ENCODE assay signal across 28 cellular contexts in genomic region chr12:21369141-21369980, GRCh38. TPM values are rescaled to one million over a fixed set of nuclear protein-coding genes. Genes with fewer than 3 reads are reported as not detected.
DNase-seq lines count a peak whose midpoint lies in the region; ATAC-seq and TF ChIP-seq lines count a peak whose summit lies in the region.
"Had no signal": no experiment of that assay in that cellular context is flagged by ENCODE, and none has a peak within 500 bp of the region (broad histone marks: within the 10 kb centered on the region; RNA-seq: fewer than 3 reads in every experiment).

No MANE protein-coding gene starts in this region.

- H3K27ac ChIP-seq in GM23338 (ENCODE audit: low read depth): 0 out of 2 replicates have a peak overlapping the region, but pooled peaks have one; percentile 3
- H3K27ac ChIP-seq: BLaER1 treated with 17β-estradiol and CSF1 and Interleukin-3, amounts not matched to agents 10 nM and 100 nM; GM23248; HL-60 had no signal

- ATAC-seq in GM23338: no peak
- ATAC-seq in naive thymus-derived CD8-positive, alpha-beta T cell: no peak
- ATAC-seq in HG03175 (IDR thresholded peaks at IDR 0.05; ENCODE audit: unreplicated experiment): no peak
- ATAC-seq: HepG2, K562, Right ventricle myocardium inferior had no signal

- no peak overlapping the region for H3K9ac ChIP-seq in endocrine pancreas (ENCODE audit: control insufficient read depth, insufficient read depth, low read length)
- H3K9ac ChIP-seq: BLaER1 treated with 17β-estradiol and CSF1 and Interleukin-3, amounts not matched to agents 10 nM and 100 nM; GM23248 had no signal

- no peaks in the 10 kb centered on the region for H3K9me2 ChIP-seq in GM23338 (ENCODE audit: insufficient read depth)

- TF ChIP-seq CTCF in GM23338 (conservative IDR thresholded peaks at IDR 0.05; ENCODE audit: low read depth in 2 of 2) (no peak), osteocyte (IDR thresholded peaks at IDR 0.05) (no peak)

- H3K4me1 ChIP-seq in GM23338 (ENCODE audit: insufficient read depth): peaks cover 14% of the 10 kb centered on the region
- H3K4me1 ChIP-seq in endocrine pancreas (ENCODE audit: control insufficient read depth, insufficient read depth, low read length): no peaks in the 10 kb centered on the region
- H3K4me1 ChIP-seq: BLaER1 treated with 17β-estradiol and CSF1 and Interleukin-3, amounts not matched to agents 10 nM and 100 nM; HAP-1 had no signal

- POLR2A ChIA-PET in naive thymus-derived CD8-positive, alpha-beta T cell (lab: Charles Lee): no interaction called here

- no peaks in the 10 kb centered on the region for H3K79me2 ChIP-seq in GM23338 (replicated peaks; ENCODE audit: insufficient read depth)

- H3K4me3 ChIP-seq in GM23338 (no peak overlapping the region), endocrine pancreas (ENCODE audit: control insufficient read depth, insufficient read depth, low read length) (peak overlapping the region; percentile 3)
- H3K4me3 ChIP-seq: BLaER1 treated with 17β-estradiol and CSF1 and Interleukin-3, amounts not matched to agents 10 nM and 100 nM; GM23248; HAP-1; K562; MG63 had no signal

- H3K4me1 Mint-ChIP-seq in GM23338 (peaks cover 28% of the 10 kb centered on the region), osteocyte (ENCODE audit: unreplicated experiment) (peaks cover 20% of the 10 kb centered on the region)
- peaks cover 0 to 2% (median under 1%) of the 10 kb centered on the region in 4 donors for H3K4me1 Mint-ChIP-seq in naive thymus-derived CD8-positive, alpha-beta T cell
- H3K4me1 Mint-ChIP-seq in activated T-cell treated with anti-CD3 and anti-CD28 coated beads, Interleukin-2, amount 50 U/mL, for 24 hours (ENCODE audit: low read depth): peaks cover 8% of the 10 kb centered on the region

- H3K9me3 ChIP-seq in endocrine pancreas (ENCODE audit: control insufficient read depth, low read length): no peaks in the 10 kb centered on the region
- H3K9me3 ChIP-seq: BLaER1 treated with 17β-estradiol and CSF1 and Interleukin-3, amounts not matched to agents 10 nM and 100 nM; HAP-1; MG63 had no signal

- H3K36me3 ChIP-seq in GM23338 (ENCODE audit: insufficient read depth) (no peaks in the 10 kb centered on the region), endocrine pancreas (ENCODE audit: control insufficient read depth, insufficient read depth, low read length) (no peaks in the 10 kb centered on the region)
- H3K36me3 ChIP-seq: BLaER1 treated with 17β-estradiol and CSF1 and Interleukin-3, amounts not matched to agents 10 nM and 100 nM; HAP-1; MG63 had no signal

- H2AFZ ChIP-seq in GM23338: no peak overlapping the region
- H2AFZ ChIP-seq: GM23248 had no signal

- no peak overlapping the region for H3K4me3 Mint-ChIP-seq in GM23338
- H3K4me3 Mint-ChIP-seq in osteocyte (ENCODE audit: unreplicated experiment): no peak overlapping the region
- H3K4me3 Mint-ChIP-seq in naive thymus-derived CD8-positive, alpha-beta T cell: no peak overlapping the region
- no peak overlapping the region for H3K4me3 Mint-ChIP-seq in activated T-cell treated with anti-CD3 and anti-CD28 coated beads, Interleukin-2, amount 50 U/mL, for 24 hours

- no peak overlapping the region for H3K27ac Mint-ChIP-seq in GM23338
- peak overlapping the region; percentile 12 for H3K27ac Mint-ChIP-seq in osteocyte (ENCODE audit: unreplicated experiment)
- H3K27ac Mint-ChIP-seq in naive thymus-derived CD8-positive, alpha-beta T cell: peak overlapping the region in 1 of 10 donors; percentile 39
- no peak overlapping the region for H3K27ac Mint-ChIP-seq in activated T-cell treated with anti-CD3 and anti-CD28 coated beads, Interleukin-2, amount 50 U/mL, for 24 hours

- H3K36me3 Mint-ChIP-seq in GM23338 (ENCODE audit: low read depth) (peaks cover 4% of the 10 kb centered on the region; the same call in 1 of the 3 replicates), osteocyte (ENCODE audit: unreplicated experiment) (no peaks in the 10 kb centered on the region)
- no peaks in the 10 kb centered on the region for H3K36me3 Mint-ChIP-seq in naive thymus-derived CD8-positive, alpha-beta T cell
- H3K36me3 Mint-ChIP-seq in activated T-cell treated with anti-CD3 and anti-CD28 coated beads, Interleukin-2, amount 50 U/mL, for 24 hours (ENCODE audit: low read depth): no peaks in the 10 kb centered on the region
- H3K36me3 Mint-ChIP-seq: CD4-positive, alpha-beta memory T cell had no signal

- H3K27me3 ChIP-seq in GM23338 (ENCODE audit: insufficient read depth) (no peaks in the 10 kb centered on the region), endocrine pancreas (ENCODE audit: control insufficient read depth, insufficient read depth, low read length) (no peaks in the 10 kb centered on the region)
- H3K27me3 ChIP-seq: BLaER1 treated with 17β-estradiol and CSF1 and Interleukin-3, amounts not matched to agents 10 nM and 100 nM had no signal

- DNase-seq in ELR (ENCODE audit: low read depth) (peak; percentile 3), GM23338 (ENCODE audit: low spot score) (no peak), osteocyte (ENCODE audit: extremely low spot score, unreplicated experiment) (no peak)
- no peak for DNase-seq in naive thymus-derived CD8-positive, alpha-beta T cell
- no peak for DNase-seq in activated T-cell treated with anti-CD3 and anti-CD28 coated beads, Interleukin-2, amount 50 U/mL, for 24 hours
- DNase-seq: Calu3; CD4-positive, alpha-beta memory T cell; DMS153; GDM1; GM23248; MG63; NCI-H1048; NCI-H1417 treated with DMSO at 0.1 percent for 48 hours; NCI-H187; NCI-H446 treated with DMSO at 0.1 percent for 48 hours; NCI-H526 treated with DMSO at 0.1 percent for 48 hours had no signal

- no peak overlapping the region for H3K4me2 ChIP-seq in GM23338
- H3K4me2 ChIP-seq: BLaER1 treated with 17β-estradiol and CSF1 and Interleukin-3, amounts not matched to agents 10 nM and 100 nM had no signal

- H3K27me3 Mint-ChIP-seq in GM23338 (ENCODE audit: insufficient read depth, low read depth, poor library complexity) (no peaks in the 10 kb centered on the region), osteocyte (ENCODE audit: unreplicated experiment) (no peaks in the 10 kb centered on the region)
- H3K27me3 Mint-ChIP-seq in naive thymus-derived CD8-positive, alpha-beta T cell: peaks cover 2 to 8% (median 5%) of the 10 kb centered on the region in 5 donors
- H3K27me3 Mint-ChIP-seq in activated T-cell treated with anti-CD3 and anti-CD28 coated beads, Interleukin-2, amount 50 U/mL, for 24 hours: peaks cover 3% of the 10 kb centered on the region
- H3K27me3 Mint-ChIP-seq: CD4-positive, alpha-beta memory T cell had no signal

- no peaks in the 10 kb centered on the region for H4K20me1 ChIP-seq in GM23338 (replicated peaks; ENCODE audit: insufficient read depth)
- H4K20me1 ChIP-seq: BLaER1 treated with 17β-estradiol and CSF1 and Interleukin-3, amounts not matched to agents 10 nM and 100 nM had no signal

- H3F3A ChIP-seq in GM23338 (replicated peaks; ENCODE audit: low read depth): no peaks in the 10 kb centered on the region

- peaks cover 4% of the 10 kb centered on the region; the same call in 2 of the 3 replicates for H3K9me3 Mint-ChIP-seq in GM23338
- H3K9me3 Mint-ChIP-seq in osteocyte (ENCODE audit: unreplicated experiment): no peaks in the 10 kb centered on the region
- H3K9me3 Mint-ChIP-seq in naive thymus-derived CD8-positive, alpha-beta T cell: peaks cover 0 to 4% (median 3%) of the 10 kb centered on the region in 9 donors
- no peaks in the 10 kb centered on the region for H3K9me3 Mint-ChIP-seq in activated T-cell treated with anti-CD3 and anti-CD28 coated beads, Interleukin-2, amount 50 U/mL, for 24 hours

TF ChIP-seq in GM23338, 12 proteins besides CTCF, POLR2A, EP300 and RAD21 (continues in another document):
- no peak for TF ChIP-seq CREB1 (CRISPR knock-in tag; IDR thresholded peaks at IDR 0.05; ENCODE audit: low read depth)
- TF ChIP-seq EZH2phosphoT487 (IDR thresholded peaks at IDR 0.05; ENCODE audit: unreplicated experiment): no peak
- no peak for TF ChIP-seq REST (IDR thresholded peaks at IDR 0.05; ENCODE audit: unreplicated experiment)
- TF ChIP-seq POLR2AphosphoS5 (IDR thresholded peaks at IDR 0.05; ENCODE audit: low read depth): no peak
- TF ChIP-seq ZNF114 (CRISPR knock-in tag; IDR thresholded peaks at IDR 0.05): no peak

RNA-seq across cellular contexts. Expression of gene IAPP, which starts 3.3 kb away (rescaled TPM):
- not detected in 2 replicates for total RNA-seq in GM23338 (2014; rRNA removed; shearing (Covaris generic))
- polyA plus RNA-seq in GM23338 (2016; fragmentation: Nextera tagmentation; extraction: Ambion mirVana): 0.10 and 0.32 TPM in 2 replicates
- not detected in 2 replicates for total RNA-seq in osteocyte
- not detected for total RNA-seq in naive thymus-derived CD8-positive, alpha-beta T cell
- polyA plus RNA-seq in naive thymus-derived CD8-positive, alpha-beta T cell: not detected
- total RNA-seq: A673; Calu3; CD4-positive, alpha-beta memory T cell; GM23248; HepG2; HT-29; K562; LHCN-M2; Right ventricle myocardium inferior; SK-MEL-5 had no signal
- polyA plus RNA-seq: CD4-positive, alpha-beta memory T cell; GM23248; HepG2; K562 had no signal

RNA-seq across cellular contexts. Expression of gene SLCO1A2, which starts 34.6 kb away (rescaled TPM):
- total RNA-seq in GM23338 (2014; rRNA removed; shearing (Covaris generic)): 10.8 and 25.2 TPM in 2 replicates
- 9.7 and 10.2 TPM in 2 replicates for polyA plus RNA-seq in GM23338 (2016; fragmentation: Nextera tagmentation; extraction: Ambion mirVana)
- 2.4 and 3.8 TPM in 2 replicates for total RNA-seq in osteocyte
- total RNA-seq in naive thymus-derived CD8-positive, alpha-beta T cell: under 1 TPM; 0.05 to 0.34 TPM
- polyA plus RNA-seq in naive thymus-derived CD8-positive, alpha-beta T cell: under 1 TPM in 1 of 3 donors, not detected in 2; 0.07 TPM
- total RNA-seq: A673; Calu3; CD4-positive, alpha-beta memory T cell; GM23248; HepG2; HT-29; Right ventricle myocardium inferior; SK-MEL-5 had no signal
- polyA plus RNA-seq: CD4-positive, alpha-beta memory T cell; GM23248; HepG2 had no signal
